ENCODE assay signal across 8 cellular contexts in genomic region chr1:62070384-62071011, GRCh38.
DNase-seq lines count a peak whose midpoint lies in the region; ATAC-seq and TF ChIP-seq lines count a peak whose summit lies in the region.

No MANE protein-coding gene starts in this region.

- peak; percentile 32 for DNase-seq in ELR (ENCODE audit: low read depth)
- peak; percentile 49 for DNase-seq in Karpas-422
- DNase-seq in sciatic nerve (ENCODE audit: low spot score), result no peak
- no peak for DNase-seq in NCI-H1092 treated with DMSO at 0.1 percent for 48 hours (lab: John Stamatoyannopoulos, UW)
- DNase-seq in stimulated activated naive B cell treated with anti-CD40 and anti-IgM and Interleukin-4, amounts not matched to agents 10 μg/mL and 1 μg/mL and 100 μg/mL, for 72 hours, result no peak
- DNase-seq in NCI-H2029 treated with DMSO at 0.1 percent for 48 hours (lab: John Stamatoyannopoulos, UW), result no peak

- H3K4me3 Mint-ChIP-seq in brain (no peak overlapping the region), nephron (no peak overlapping the region)
- no peak overlapping the region for H3K4me3 Mint-ChIP-seq in stimulated activated naive B cell treated with anti-CD40 and anti-IgM and Interleukin-4, amounts not matched to agents 10 μg/mL and 1 μg/mL and 100 μg/mL, for 72 hours

- TF ChIP-seq CTCF in brain (conservative IDR thresholded peaks at IDR 0.05), result peak; percentile 65 to 80
- TF ChIP-seq CTCF in nephron (IDR thresholded peaks at IDR 0.05; ENCODE audit: unreplicated experiment in 3 of 3), result peak; percentile 60 to 66 (median 62)

- H3K4me1 Mint-ChIP-seq in brain (peaks cover 16% of the 10 kb centered on the region), nephron (peaks cover 19% of the 10 kb centered on the region)
- H3K4me1 Mint-ChIP-seq in stimulated activated naive B cell treated with anti-CD40 and anti-IgM and Interleukin-4, amounts not matched to agents 10 μg/mL and 1 μg/mL and 100 μg/mL, for 72 hours, result no peaks in the 10 kb centered on the region

- no peak overlapping the region for H3K9ac ChIP-seq in Karpas-422 (ENCODE audit: low read length)

- H3K9me3 ChIP-seq in Karpas-422 (ENCODE audit: low read length), result no peaks in the 10 kb centered on the region

- H3K27me3 Mint-ChIP-seq in brain (no peaks in the 10 kb centered on the region), nephron (ENCODE audit: low read depth) (no peaks in the 10 kb centered on the region)
- H3K27me3 Mint-ChIP-seq in stimulated activated naive B cell treated with anti-CD40 and anti-IgM and Interleukin-4, amounts not matched to agents 10 μg/mL and 1 μg/mL and 100 μg/mL, for 72 hours, result no peaks in the 10 kb centered on the region

- H2AFZ ChIP-seq in Karpas-422 (ENCODE audit: low read length), result no peak overlapping the region

- intact Hi-C loops in sciatic nerve (cut with DNase I), result no loop called here

- H3K9me3 Mint-ChIP-seq in brain (peaks cover 2 to 4% (median 3%) of the 10 kb centered on the region in 5 experiments), nephron (no peaks in the 10 kb centered on the region)
- H3K9me3 Mint-ChIP-seq in stimulated activated naive B cell treated with anti-CD40 and anti-IgM and Interleukin-4, amounts not matched to agents 10 μg/mL and 1 μg/mL and 100 μg/mL, for 72 hours, result peaks cover 4 to 5% of the 10 kb centered on the region in 2 donors

- H3K9me2 ChIP-seq in Karpas-422 (replicated peaks; ENCODE audit: insufficient read depth, low read length), result no peaks in the 10 kb centered on the region

- no peak overlapping the region for H3K4me2 ChIP-seq in Karpas-422 (ENCODE audit: low read depth, low read length, poor library complexity, severe bottlenecking)

- no peaks in the 10 kb centered on the region for H3K36me3 ChIP-seq in Karpas-422 (ENCODE audit: insufficient read depth, low read length)

- H3K36me3 Mint-ChIP-seq in brain (peaks cover 4% of the 10 kb centered on the region), nephron (ENCODE audit: low read depth) (peaks cover 15% of the 10 kb centered on the region)
- H3K36me3 Mint-ChIP-seq in stimulated activated naive B cell treated with anti-CD40 and anti-IgM and Interleukin-4, amounts not matched to agents 10 μg/mL and 1 μg/mL and 100 μg/mL, for 72 hours, result peaks cover 9 to 16% of the 10 kb centered on the region in 2 donors

- ATAC-seq in sciatic nerve, result no peak
- ATAC-seq in stimulated activated naive B cell treated with anti-CD40 and anti-IgM and Interleukin-4, amounts not matched to agents 10 μg/mL and 1 μg/mL and 100 μg/mL, for 72 hours (replicated peaks), result no peak

- H3K79me2 ChIP-seq in Karpas-422 (ENCODE audit: low read length), result no peaks in the 10 kb centered on the region

- no peaks in the 10 kb centered on the region for H4K20me1 ChIP-seq in Karpas-422 (ENCODE audit: insufficient read depth, low read depth, low read length)

- no peak overlapping the region for H3K27ac ChIP-seq in Karpas-422 (ENCODE audit: low read length)

- H3K4me1 ChIP-seq in Karpas-422 (ENCODE audit: low read length), result no peaks in the 10 kb centered on the region

- H3K27me3 ChIP-seq in Karpas-422 (ENCODE audit: low read length), result no peaks in the 10 kb centered on the region

- H3K4me3 ChIP-seq in Karpas-422 (ENCODE audit: low read length), result no peak overlapping the region

- no peak overlapping the region for H3K27ac Mint-ChIP-seq in brain
- H3K27ac Mint-ChIP-seq in nephron, result no peak overlapping the region
- no peak overlapping the region for H3K27ac Mint-ChIP-seq in stimulated activated naive B cell treated with anti-CD40 and anti-IgM and Interleukin-4, amounts not matched to agents 10 μg/mL and 1 μg/mL and 100 μg/mL, for 72 hours

Comparison
In these comparisons a context has a peak if more than half of its experiments do, and no peak if none do; other contexts are left out.
1. DNase-seq: peak in ELR (single experiment) and Karpas-422 (single experiment); none in sciatic nerve (single experiment), NCI-H1092 treated with DMSO at 0.1 percent for 48 hours (single experiment), stimulated activated naive B cell treated with anti-CD40 and anti-IgM and Interleukin-4, amounts not matched to agents 10 μg/mL and 1 μg/mL and 100 μg/mL, for 72 hours (single experiment) and NCI-H2029 treated with DMSO at 0.1 percent for 48 hours (single experiment).